In genomic region chr3:45984331-45985312, GRCh38 we compare ENCODE assay signal across 12 cellular contexts. TPM values are rescaled to one million over a fixed set of nuclear protein-coding genes. Genes with fewer than 3 reads are reported as not detected.
A peak's percentile ranks its signal among the peaks of the same experiment; 100 is the strongest.
DNase-seq lines count a peak whose midpoint lies in the region; ATAC-seq and TF ChIP-seq lines count a peak whose summit lies in the region.
"Had no signal": no experiment of that assay in that cellular context is flagged by ENCODE, and none has a peak within 500 bp of the region (broad histone marks: within the 10 kb centered on the region; RNA-seq: fewer than 3 reads in every experiment).

No MANE protein-coding gene starts in this region.

- H3K9me3 ChIP-seq in neural progenitor cell (ENCODE audit: low read depth), result no peaks in the 10 kb centered on the region

- no peak overlapping the region for H3K27ac ChIP-seq in neural progenitor cell

- no peak overlapping the region for H3K4me3 ChIP-seq in neural progenitor cell

- no peak overlapping the region for H3K4me3 Mint-ChIP-seq in neural progenitor cell
- H3K4me3 Mint-ChIP-seq: activated naive CD4-positive, alpha-beta T cell treated with anti-CD3 and anti-CD28 coated beads, Interleukin-2, amount 10 ng/mL, durations not matched to agents 7 days and 5 days; CD8-positive, alpha-beta T cell had no signal

- H3K4me1 Mint-ChIP-seq in neural progenitor cell, result peaks cover 12% of the 10 kb centered on the region

- H3K4me1 ChIP-seq in neural progenitor cell, result no peaks in the 10 kb centered on the region

- H3F3A ChIP-seq in neural progenitor cell (ENCODE audit: low read depth), result no peaks in the 10 kb centered on the region

- ATAC-seq in GM21737 (IDR thresholded peaks at IDR 0.05; ENCODE audit: unreplicated experiment), result no peak
- ATAC-seq: CD8-positive, alpha-beta T cell had no signal

- H2AFZ ChIP-seq in neural progenitor cell (replicated peaks), result no peak overlapping the region

- DNase-seq in AG09319 (ENCODE audit: extremely low read depth, low read depth) (peak; percentile 90), NCI-H2107 treated with DMSO at 0.1 percent for 48 hours (lab: John Stamatoyannopoulos, UW; ENCODE audit: unreplicated experiment) (peak; percentile 84), fibroblast of peridontal ligament (ENCODE audit: extremely low read depth) (peak; percentile 96), neural progenitor cell (ENCODE audit: low spot score) (no peak), 8988T (no peak), ecto neural progenitor cell (ENCODE audit: low spot score) (no peak)
- no peak for DNase-seq in activated naive CD4-positive, alpha-beta T cell (lab: John Stamatoyannopoulos, UW)
- DNase-seq: activated naive CD4-positive, alpha-beta T cell treated with anti-CD3 and anti-CD28 coated beads, Interleukin-2, amount 10 ng/mL, durations not matched to agents 7 days and 5 days; CD8-positive, alpha-beta T cell; NCI-H1694 treated with DMSO at 0.1 percent for 48 hours had no signal

- no peak overlapping the region for H3K9ac ChIP-seq in neural progenitor cell

- H3K36me3 ChIP-seq in neural progenitor cell, result peaks cover 7% of the 10 kb centered on the region

- H3K36me3 Mint-ChIP-seq in neural progenitor cell, result peaks cover 6% of the 10 kb centered on the region

- H3K27me3 Mint-ChIP-seq in neural progenitor cell (ENCODE audit: insufficient read depth, low read depth), result peaks cover 2% of the 10 kb centered on the region
- H3K27me3 Mint-ChIP-seq: activated naive CD4-positive, alpha-beta T cell treated with anti-CD3 and anti-CD28 coated beads, Interleukin-2, amount 10 ng/mL, durations not matched to agents 7 days and 5 days had no signal

- H3K4me2 ChIP-seq in neural progenitor cell, result no peak overlapping the region

- TF ChIP-seq CTCF in AG09319 (IDR thresholded peaks at IDR 0.05; ENCODE audit: low read depth, low read length), result no peak
- TF ChIP-seq CTCF in neural progenitor cell (IDR thresholded peaks at IDR 0.05), result no peak

- peaks cover 5% of the 10 kb centered on the region for H3K79me2 ChIP-seq in neural progenitor cell (ENCODE audit: low read depth)

- H3K27ac Mint-ChIP-seq in neural progenitor cell, result peak overlapping the region; percentile 33
- H3K27ac Mint-ChIP-seq: activated naive CD4-positive, alpha-beta T cell treated with anti-CD3 and anti-CD28 coated beads, Interleukin-2, amount 10 ng/mL, durations not matched to agents 7 days and 5 days had no signal

- H4K20me1 ChIP-seq in neural progenitor cell (ENCODE audit: low read depth), result peaks cover 25% of the 10 kb centered on the region

- no peaks in the 10 kb centered on the region for H3K27me3 ChIP-seq in neural progenitor cell

- no peaks in the 10 kb centered on the region for H3K9me3 Mint-ChIP-seq in neural progenitor cell
- H3K9me3 Mint-ChIP-seq: activated naive CD4-positive, alpha-beta T cell treated with anti-CD3 and anti-CD28 coated beads, Interleukin-2, amount 10 ng/mL, durations not matched to agents 7 days and 5 days; CD8-positive, alpha-beta T cell had no signal

RNA-seq across cellular contexts. Expression of gene FYCO1, which starts 11.0 kb away (rescaled TPM):
- 6.8 and 11.4 TPM in 2 replicates for total RNA-seq in neural progenitor cell (ENCODE audit: low replicate concordance)

RNA-seq across cellular contexts. Expression of gene CXCR6, which starts 41.4 kb away (rescaled TPM):
- total RNA-seq in neural progenitor cell (ENCODE audit: low replicate concordance), result not detected in 2 replicates
- total RNA-seq: lung microvascular endothelial cell had no signal

RNA-seq across cellular contexts. Expression of gene XCR1, which starts 42.7 kb away (rescaled TPM):
- total RNA-seq in neural progenitor cell (ENCODE audit: low replicate concordance), result not detected in 2 replicates
- total RNA-seq: CD8-positive, alpha-beta T cell; lung microvascular endothelial cell had no signal

Comparison
In these comparisons a context has a peak if more than half of its experiments do, and no peak if none do; other contexts are left out.
1. DNase-seq: peak in AG09319 (single experiment), NCI-H2107 treated with DMSO at 0.1 percent for 48 hours (single experiment) and fibroblast of peridontal ligament (single experiment); none in neural progenitor cell (single experiment), activated naive CD4-positive, alpha-beta T cell (0 of 4), 8988T (single experiment) and ecto neural progenitor cell (single experiment).